Comparison of ENCODE assay signal across 9 cellular contexts in the genomic region with DNA sequence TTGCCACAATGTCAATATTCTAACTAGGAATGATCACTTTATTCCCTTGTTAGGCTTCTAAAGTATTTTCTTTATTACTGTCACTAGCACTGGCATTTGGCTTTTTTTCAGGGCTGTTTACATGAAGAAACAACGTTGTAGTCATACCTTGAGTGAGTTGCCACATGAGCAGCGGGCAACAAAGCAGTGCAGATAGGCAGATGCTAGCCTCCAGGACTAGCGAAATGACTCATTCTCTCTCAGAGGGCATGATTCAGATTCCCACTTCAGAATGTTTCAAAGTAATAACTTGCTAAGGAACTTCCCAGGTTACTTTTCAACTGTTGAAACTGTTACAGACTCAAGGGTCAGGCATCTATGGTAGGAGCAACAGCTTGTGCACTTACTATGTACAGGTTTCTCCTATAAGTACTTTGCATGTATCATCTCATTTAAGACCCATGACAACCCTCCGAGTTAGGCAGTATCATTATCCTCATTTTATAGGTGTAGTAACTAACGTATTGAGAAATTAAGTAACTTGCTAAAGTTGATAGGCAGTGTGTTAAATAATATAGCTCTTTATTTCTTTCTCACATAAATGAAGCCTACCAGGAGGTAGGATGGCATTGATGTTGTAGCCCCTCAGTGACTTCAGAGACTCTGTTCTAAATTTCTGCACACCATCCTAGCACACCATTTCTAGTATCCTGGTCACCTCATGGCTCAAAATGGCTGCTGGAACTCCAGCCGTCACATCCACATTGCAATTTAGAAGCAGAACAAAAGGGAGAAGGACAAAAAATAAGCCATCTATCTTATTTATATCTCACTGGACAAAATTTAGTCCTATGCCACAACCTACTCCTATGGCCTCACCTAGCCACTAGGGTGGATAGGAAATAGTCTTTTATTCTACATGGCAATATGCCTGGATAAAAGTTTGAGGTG.
DNase-seq lines count a peak whose midpoint lies in the region; ATAC-seq, FAIRE-seq and TF ChIP-seq lines count a peak whose summit lies in the region.
"Had no signal": no experiment of that assay in that cellular context is flagged by ENCODE, and none has a peak within 500 bp of the region (broad histone marks: within the 10 kb centered on the region; RNA-seq: fewer than 3 reads in every experiment).

No MANE protein-coding gene starts in this region.

- no peaks in the 10 kb centered on the region for H3K79me2 ChIP-seq in GM12878 (ENCODE audit: control insufficient read depth, insufficient read depth, low read length)

- no peak for TF ChIP-seq POLR2A in GM12878 (IDR thresholded peaks at IDR 0.05; ENCODE audit: low read depth, low read length)

- no peak for TF ChIP-seq EP300 in GM12878 (IDR thresholded peaks at IDR 0.05; ENCODE audit: borderline replicate concordance in 1 of 2, control insufficient read depth in 1 of 2, low read depth in 2 of 2, low read length in 2 of 2)

- H3K4me3 Mint-ChIP-seq in stimulated activated naive CD8-positive, alpha-beta T cell treated with anti-CD3 and anti-CD28 coated beads, Interleukin-15, Interleukin-2, amounts not matched to agents 100 ng/mL and 50 ng/mL, for 24 hours, result no peak overlapping the region
- H3K4me3 Mint-ChIP-seq: B cell had no signal

- peaks cover 55% of the 10 kb centered on the region for H3K4me1 Mint-ChIP-seq in stimulated activated naive CD8-positive, alpha-beta T cell treated with anti-CD3 and anti-CD28 coated beads, Interleukin-15, Interleukin-2, amounts not matched to agents 100 ng/mL and 50 ng/mL, for 24 hours (ENCODE audit: low read depth)
- H3K4me1 Mint-ChIP-seq: B cell had no signal

- no peak overlapping the region for H3K4me2 ChIP-seq in GM12878 (ENCODE audit: control insufficient read depth, insufficient read depth)

- H3K9me3 Mint-ChIP-seq in stimulated activated naive CD8-positive, alpha-beta T cell treated with anti-CD3 and anti-CD28 coated beads, Interleukin-15, Interleukin-2, amounts not matched to agents 100 ng/mL and 50 ng/mL, for 24 hours, result peaks cover 11% of the 10 kb centered on the region

- TF ChIP-seq CTCF in GM12878 (IDR thresholded peaks at IDR 0.05 in 2 of 3, conservative IDR thresholded peaks at IDR 0.05 in 1 of 3; ENCODE audit: control insufficient read depth in 2 of 3, extremely low read depth in 1 of 3, insufficient read depth in 1 of 3, low read depth in 3 of 3, low read length in 3 of 3), result no peak

- H3K36me3 Mint-ChIP-seq in stimulated activated naive CD8-positive, alpha-beta T cell treated with anti-CD3 and anti-CD28 coated beads, Interleukin-15, Interleukin-2, amounts not matched to agents 100 ng/mL and 50 ng/mL, for 24 hours (ENCODE audit: low read depth), result no peaks in the 10 kb centered on the region

- H3K4me3 ChIP-seq in GM12878, result no peak overlapping the region

- no peaks in the 10 kb centered on the region for H3K4me1 ChIP-seq in GM12878 (ENCODE audit: control insufficient read depth, insufficient read depth, low read length)

- TF ChIP-seq RAD21 in GM12878 (IDR thresholded peaks at IDR 0.05; ENCODE audit: insufficient read depth, low read depth, low read length), result no peak

- peak overlapping the region; percentile 84 for H3K27ac Mint-ChIP-seq in stimulated activated naive CD8-positive, alpha-beta T cell treated with anti-CD3 and anti-CD28 coated beads, Interleukin-15, Interleukin-2, amounts not matched to agents 100 ng/mL and 50 ng/mL, for 24 hours
- H3K27ac Mint-ChIP-seq: B cell had no signal

- in situ Hi-C loops in GM12878 (cut with MboI), result no loop called here

- 0 out of 4 replicates have a peak, but pooled peaks cover 0 to 3% of the 10 kb centered on the region in 2 experiments for H3K27me3 ChIP-seq in GM12878 (replicated peaks in 1 of 2; ENCODE audit: control insufficient read depth in 2 of 2, insufficient read depth in 2 of 2, low read length in 1 of 2)

- no TSS peak for BruUV-seq in GM12878 (replicated peaks; lab: Mats Ljungman, UMichigan)

- H3K27me3 Mint-ChIP-seq in stimulated activated naive CD8-positive, alpha-beta T cell treated with anti-CD3 and anti-CD28 coated beads, Interleukin-15, Interleukin-2, amounts not matched to agents 100 ng/mL and 50 ng/mL, for 24 hours, result no peaks in the 10 kb centered on the region

- no peak overlapping the region for H3K9ac ChIP-seq in GM12878 (ENCODE audit: control insufficient read depth, insufficient read depth, low read length)

- WGBS in GM12878 (ENCODE audit: insufficient coverage, insufficient replicate concordance, low lambda C conversion rate, missing lambda C conversion rate), result 16% methylated on average over 6 of the region's 6 CpGs

- RAD21 ChIA-PET in GM12878 (lab: Charles Lee; ENCODE audit: unreplicated experiment), result no interaction called here

- DNase-seq in activated effector memory CD4-positive, alpha-beta T cell treated with anti-CD3 and anti-CD28 coated beads, Interleukin-2, amount 50 U/mL, for 16 hours, result peak; percentile 83
- DNase-seq in activated effector memory CD4-positive, alpha-beta T cell treated with Interleukin-2 at 50 U/mL for 16 hours, result no peak
- DNase-seq in M059J (ENCODE audit: low read depth) (peak; percentile 76), GM12878 (ENCODE audit: low read depth, low spot score) (peak; percentile 58), posterior cingulate gyrus (no peak), GM19240 (ENCODE audit: insufficient read length, low spot score) (no peak), Right ventricle myocardium superior (no peak)

- POLR2A ChIA-PET in GM12878 (lab: Charles Lee), result no interaction called here

- ATAC-seq in GM12878 (peak; percentile 82), Right ventricle myocardium superior (ENCODE audit: poor library complexity) (no peak)

- H3K9me3 ChIP-seq in GM12878 (replicated peaks; ENCODE audit: control insufficient read depth, insufficient read depth, low read length), result no peaks in the 10 kb centered on the region; the same call in 2 of the 3 replicates

- H3K36me3 ChIP-seq in GM12878 (ENCODE audit: control insufficient read depth in 2 of 2, insufficient read depth in 2 of 2, low read length in 1 of 2), result no peaks in the 10 kb centered on the region

- no peaks in the 10 kb centered on the region for H4K20me1 ChIP-seq in GM12878 (ENCODE audit: control insufficient read depth, insufficient read depth)

- intact Hi-C loops in GM12878 (cut with micrococcal nuclease; ENCODE audit: unreplicated experiment) (no loop called here), posterior cingulate gyrus (cut with DNase I) (loop anchor here (10.0 kb wide), 1 partner anchor 1905 kb away; no protein-coding TSS in a partner anchor), Right ventricle myocardium superior (cut with DNase I) (no loop called here)

- CTCF ChIA-PET in GM12878 (lab: Yijun Ruan, JAX), result no interaction called here

- no peak for FAIRE-seq in GM12878 (lab: Jason Lieb, UNC)

- SMC1A ChIA-PET in GM12878 (lab: Charles Lee; ENCODE audit: uncharacterized antibody, unreplicated experiment), result interaction anchor here (0.8 kb wide), 1 partner anchor 329 kb away, joined by 3 read pairs; no protein-coding TSS in a partner anchor

- H2AFZ ChIP-seq in GM12878 (ENCODE audit: control insufficient read depth, low read depth, low read length), result no peak overlapping the region

- H3K27ac ChIP-seq in GM12878 (ENCODE audit: control insufficient read depth, insufficient read depth), result no peak overlapping the region

TF ChIP-seq in GM12878, 131 proteins besides CTCF, POLR2A, EP300 and RAD21:
- TF ChIP-seq YBX1 (IDR thresholded peaks at IDR 0.05) (no peak), IKZF2 (IDR thresholded peaks at IDR 0.05) (peak in 1 of 2 experiments; percentile 22; a peak in 1 of 4 replicates), JUNB (IDR thresholded peaks at IDR 0.05) (peak; percentile 18; the same call in 1 of the 2 replicates), IKZF1 (conservative IDR thresholded peaks at IDR 0.05) (0 out of 2 replicates have a peak, but pooled peaks have one; percentile 32), DPF2 (IDR thresholded peaks at IDR 0.05) (peak; percentile 25; the same call in 1 of the 2 replicates)

Comparison
In these comparisons a context has a peak if more than half of its experiments do, and no peak if none do; other contexts are left out.
1. DNase-seq: peak in activated effector memory CD4-positive, alpha-beta T cell treated with anti-CD3 and anti-CD28 coated beads, Interleukin-2, amount 50 U/mL, for 16 hours (single experiment), M059J (single experiment) and GM12878 (single experiment); none in activated effector memory CD4-positive, alpha-beta T cell treated with Interleukin-2 at 50 U/mL for 16 hours (single experiment), posterior cingulate gyrus (0 of 10), GM19240 (single experiment) and Right ventricle myocardium superior (single experiment).